ENCODE assay signal across 32 cellular contexts in the genomic region with DNA sequence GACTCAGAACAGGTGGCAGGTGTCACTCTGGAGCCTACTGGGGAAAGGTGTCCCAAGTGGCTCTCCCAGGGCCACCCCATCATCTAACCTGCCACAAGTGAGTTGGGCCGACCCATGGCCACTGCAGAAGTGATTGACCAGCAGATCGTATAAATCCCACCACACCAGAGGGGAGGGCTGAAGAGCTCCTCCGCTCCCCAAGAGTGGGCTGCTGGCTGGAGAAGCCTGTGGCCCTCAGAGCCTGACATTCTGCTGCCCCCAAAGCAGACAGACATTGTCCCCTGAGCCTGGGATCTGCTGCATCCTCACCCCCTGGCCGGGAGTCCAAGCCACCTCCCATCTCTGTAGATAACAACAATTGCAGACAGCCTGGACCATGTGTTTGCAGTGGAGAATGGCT. TPM values are rescaled to one million over a fixed set of nuclear protein-coding genes. Genes with fewer than 3 reads are reported as not detected.
"Had no signal": no experiment of that assay in that cellular context is flagged by ENCODE, and none has a peak within 500 bp of the region (broad histone marks: within the 10 kb centered on the region; RNA-seq: fewer than 3 reads in every experiment).

No MANE protein-coding gene starts in this region.

- H3K27ac Mint-ChIP-seq: memory B cell; naive thymus-derived CD4-positive, alpha-beta T cell; nephron progenitor cell; progenitor cell of endocrine pancreas; stimulated activated naive B cell treated with anti-CD40 and anti-IgM and Interleukin-4, amounts not matched to agents 10 μg/mL and 1 μg/mL and 100 μg/mL, for 72 hours had no signal

- ATAC-seq: mucosa of descending colon; naive thymus-derived CD4-positive, alpha-beta T cell; right lobe of liver; stimulated activated naive B cell treated with anti-CD40 and anti-IgM and Interleukin-4, amounts not matched to agents 10 μg/mL and 1 μg/mL and 100 μg/mL, for 72 hours; stimulated activated naive CD8-positive, alpha-beta T cell treated with anti-CD3 and anti-CD28 coated beads, Interleukin-15, Interleukin-2, amounts not matched to agents 100 U/mL and 50 U/mL, for 24 hours; upper lobe of right lung had no signal

- DNase-seq: heart right ventricle; islet precursor cell; left ventricle myocardium inferior; midbrain; mucosa of descending colon; naive thymus-derived CD4-positive, alpha-beta T cell; nephron progenitor cell; occipital lobe; ovary; right lobe of liver; stimulated activated CD4-positive, alpha-beta T cell treated with anti-CD3 and anti-CD28 coated beads, Interleukin-1b, Interleukin-23, amount 100 ng/mL, for 48 hours; stimulated activated CD4-positive, alpha-beta T cell treated with anti-CD3 and anti-CD28 coated beads, Interleukin-4, amount 100 ng/mL, for 1 hour; stimulated activated naive B cell treated with anti-CD40 and anti-IgM and Interleukin-4, amounts not matched to agents 10 μg/mL and 1 μg/mL and 100 μg/mL, for 72 hours; stimulated activated naive CD8-positive, alpha-beta T cell treated with anti-CD3 and anti-CD28 coated beads, Interleukin-15, Interleukin-2, amounts not matched to agents 100 U/mL and 50 U/mL, for 24 hours; stomach; testis; tibial artery; trophoblast cell had no signal

- H3K4me2 ChIP-seq: hepatocyte, neural progenitor cell, smooth muscle cell had no signal

- H3K4me1 ChIP-seq: heart right ventricle, left ventricle myocardium inferior, neural progenitor cell, right atrium auricular region, right lobe of liver, stomach, testis, tibial artery, upper lobe of right lung had no signal

- H3K4me3 ChIP-seq: heart right ventricle, hepatocyte, left ventricle myocardium inferior, mucosa of descending colon, neural progenitor cell, ovary, right atrium auricular region, right lobe of liver, smooth muscle cell, stomach, testis, tibial artery, upper lobe of right lung had no signal

- H3K4me3 Mint-ChIP-seq: memory B cell; nephron progenitor cell; stimulated activated naive B cell treated with anti-CD40 and anti-IgM and Interleukin-4, amounts not matched to agents 10 μg/mL and 1 μg/mL and 100 μg/mL, for 72 hours had no signal

- H3K27me3 ChIP-seq: hepatocyte, neural progenitor cell, neutrophil, ovary, right atrium auricular region, right lobe of liver, testis, upper lobe of right lung had no signal

- H3K9ac ChIP-seq: neural progenitor cell had no signal

- H3K79me2 ChIP-seq: hepatocyte had no signal

- H3K27ac ChIP-seq: heart right ventricle, hepatocyte, left ventricle myocardium inferior, neural progenitor cell, neutrophil, ovary, right atrium auricular region, right lobe of liver, stomach, testis, tibial artery, upper lobe of right lung had no signal

- H3K36me3 Mint-ChIP-seq: memory B cell had no signal

- H2AFZ ChIP-seq: hepatocyte, neural progenitor cell had no signal

- H3K9me3 ChIP-seq: neutrophil, ovary, right lobe of liver, testis, upper lobe of right lung had no signal

- H3K36me3 ChIP-seq: heart right ventricle, left ventricle myocardium inferior, neural progenitor cell, neutrophil, ovary, right atrium auricular region, right lobe of liver, stomach, tibial artery, upper lobe of right lung had no signal

RNA-seq across cellular contexts. Expression of gene ANXA8, which starts 36.7 kb away (rescaled TPM):
- total RNA-seq: left ventricle myocardium inferior, lung microvascular endothelial cell, mesenteric fat pad, myocyte, occipital lobe, progenitor cell of endocrine pancreas, pulmonary artery endothelial cell, skeletal muscle tissue had no signal

RNA-seq across cellular contexts. Expression of gene FAM25G, which starts 44.3 kb away (rescaled TPM):
- total RNA-seq: heart right ventricle; hepatocyte; left ventricle myocardium inferior; lung microvascular endothelial cell; mesenteric fat pad; myocyte; naive thymus-derived CD4-positive, alpha-beta T cell; occipital lobe; ovary; progenitor cell of endocrine pancreas; pulmonary artery endothelial cell; renal cortical epithelial cell; right atrium auricular region; right lobe of liver; skeletal muscle tissue; smooth muscle cell; stomach; upper lobe of right lung had no signal
